Comparison of ENCODE assay signal across 21 cellular contexts in the genomic region with DNA sequence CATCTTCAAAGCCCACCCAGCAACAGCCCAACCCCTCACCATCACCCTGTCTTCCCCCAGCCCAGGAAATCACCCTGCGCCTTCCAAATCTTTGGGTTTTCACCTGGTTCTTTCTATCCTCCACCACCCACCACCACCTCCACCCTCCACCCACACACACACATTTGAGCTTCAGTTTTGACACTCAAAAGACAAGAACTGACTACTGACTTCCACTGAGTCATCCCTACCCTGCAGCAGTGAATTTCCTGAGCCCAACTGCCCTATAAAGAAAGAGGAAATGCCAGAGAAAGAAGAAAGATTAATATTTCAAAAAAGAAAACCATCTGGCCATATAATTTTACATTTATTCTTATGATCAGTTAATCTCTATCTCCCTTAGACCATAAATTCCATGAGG.
DNase-seq lines count a peak whose midpoint lies in the region; ATAC-seq, FAIRE-seq and TF ChIP-seq lines count a peak whose summit lies in the region.
"Had no signal": no experiment of that assay in that cellular context is flagged by ENCODE, and none has a peak within 500 bp of the region (broad histone marks: within the 10 kb centered on the region; RNA-seq: fewer than 3 reads in every experiment).

No MANE protein-coding gene starts in this region.

- TF ChIP-seq POLR2A in K562 (conservative IDR thresholded peaks at IDR 0.05), result no peak

- no peaks in the 10 kb centered on the region for H3K9me1 ChIP-seq in K562 (ENCODE audit: control insufficient read depth, insufficient read depth, low read length)

- no peak overlapping the region for H3K4me2 ChIP-seq in K562 (ENCODE audit: insufficient read depth, low read length)
- H3K4me2 ChIP-seq: hepatocyte had no signal

- H3K4me1 ChIP-seq in K562 (replicated peaks in 1 of 2; ENCODE audit: control insufficient read depth in 2 of 2, insufficient read depth in 2 of 2, low read length in 2 of 2), result no peaks in the 10 kb centered on the region
- H3K4me1 ChIP-seq: esophagus squamous epithelium had no signal

- BruUV-seq in K562 (replicated peaks; lab: Mats Ljungman, UMichigan), result no TSS peak

- POLR2A ChIA-PET in K562 (lab: Yijun Ruan, JAX), result no interaction called here

- H3K36me3 ChIP-seq in K562 (ENCODE audit: control insufficient read depth, insufficient read depth, low read length), result no peaks in the 10 kb centered on the region
- H3K36me3 ChIP-seq: esophagus squamous epithelium, neutrophil had no signal

- H3K4me3 ChIP-seq in K562, result no peak overlapping the region
- H3K4me3 ChIP-seq: esophagus squamous epithelium, GM23248, hepatocyte had no signal

- peak in 2 of 3 donors; percentile 1 to 8 for DNase-seq in stimulated activated CD4-positive, alpha-beta T cell treated with anti-CD3 and anti-CD28 coated beads, TNF-alpha, amount 100 ng/mL, for 48 hours (ENCODE audit: low read depth in 3 of 3)
- no peak for DNase-seq in stimulated activated CD4-positive, alpha-beta T cell treated with anti-CD3 and anti-CD28 coated beads, Interleukin-12 subunit alpha, Interleukin-12 subunit beta, amount 100 ng/mL, for 4 hours
- DNase-seq in MV-4-11 (lab: John Stamatoyannopoulos, UW), result peak; percentile 87
- no peak for DNase-seq in K562 (ENCODE audit: extremely low read depth in 1 of 4, low spot score in 3 of 4)
- no peak for DNase-seq in DMS153 (lab: John Stamatoyannopoulos, UW)
- no peak for DNase-seq in HTR-8/SVneo (ENCODE audit: insufficient read length, low spot score)
- DNase-seq: activated effector memory CD4-positive, alpha-beta T cell treated with anti-CD3 and anti-CD28 coated beads, Interleukin-2, amount 50 U/mL, for 16 hours; C1 segment of cervical spinal cord; DND-41; esophagus squamous epithelium; GM23248; Karpas-422; NCI-H1930; NCI-H524; right cardiac atrium; RPMI8226; stimulated activated CD8-positive, alpha-beta memory T cell treated with anti-CD3 and anti-CD28 coated beads, Interleukin-4, amount 100 ng/mL, for 48 hours; SW 1271 had no signal

- no peak overlapping the region for H3K9ac ChIP-seq in K562 (ENCODE audit: insufficient read depth in 1 of 2, low read depth in 2 of 2, low read length in 2 of 2)
- H3K9ac ChIP-seq: GM23248 had no signal

- no peak overlapping the region for H2AFZ ChIP-seq in K562 (ENCODE audit: low read depth, low read length)
- H2AFZ ChIP-seq: GM23248, hepatocyte had no signal

- FAIRE-seq in K562 (lab: Jason Lieb, UNC), result no peak
- FAIRE-seq in HTR-8/SVneo (lab: Jason Lieb, UNC), result no peak

- in situ Hi-C loops in K562 (cut with MboI), result no loop called here

- intact Hi-C loops in K562 (cut with micrococcal nuclease), result no loop called here

- H3K27me3 ChIP-seq in K562 (ENCODE audit: control insufficient read depth in 2 of 2, insufficient read depth in 2 of 2, low read length in 2 of 2), result peaks cover 0 to 14% of the 10 kb centered on the region in 2 experiments; a peak in 1 of 5 replicates
- H3K27me3 ChIP-seq: neutrophil had no signal

- no peak for TF ChIP-seq RAD21 in K562 (CRISPR knock-in tag; conservative IDR thresholded peaks at IDR 0.05 in 1 of 2, IDR thresholded peaks at IDR 0.05 in 1 of 2)

- no CpG with 5 or more reads among the region's 1 CpG for WGBS in K562 (ENCODE audit: insufficient coverage, low coverage, missing lambda C conversion rate)

- no peaks in the 10 kb centered on the region for H3K9me3 ChIP-seq in K562 (replicated peaks; ENCODE audit: control insufficient read depth, insufficient read depth, low read depth, low read length)

- no peak for TF ChIP-seq EP300 in K562 (IDR thresholded peaks at IDR 0.05; ENCODE audit: low read length)

- TF ChIP-seq CTCF in K562 (IDR thresholded peaks at IDR 0.05 in 2 of 3, conservative IDR thresholded peaks at IDR 0.05 in 1 of 3; ENCODE audit: insufficient read depth in 2 of 3, low read depth in 1 of 3, low read length in 3 of 3), result no peak

- ATAC-seq in K562 (no peak), GM18909 (IDR thresholded peaks at IDR 0.05; ENCODE audit: poor library complexity, unreplicated experiment) (no peak)
- ATAC-seq: right cardiac atrium had no signal

- CTCF ChIA-PET in K562 (lab: Yijun Ruan, JAX; ENCODE audit: low intra/inter-chr PET ratio), result no interaction called here

- no peaks in the 10 kb centered on the region for H3K79me2 ChIP-seq in K562 (ENCODE audit: control insufficient read depth, insufficient read depth, low read length)
- H3K79me2 ChIP-seq: hepatocyte had no signal

- H3K27ac ChIP-seq in K562 (ENCODE audit: extremely low read depth, low read depth, low read length), result no peak overlapping the region
- H3K27ac ChIP-seq: esophagus squamous epithelium, GM23248, hepatocyte, neutrophil had no signal

- H4K20me1 ChIP-seq in K562 (replicated peaks; ENCODE audit: control insufficient read depth, insufficient read depth, low read length), result no peaks in the 10 kb centered on the region

TF ChIP-seq in K562, 482 proteins besides CTCF, POLR2A, EP300 and RAD21:
- peak; percentile 41 for TF ChIP-seq EGR1 (conservative IDR thresholded peaks at IDR 0.05)
- TF ChIP-seq GTF2F1 (IDR thresholded peaks at IDR 0.05; ENCODE audit: low read depth, low read length), result no peak
- no peak for TF ChIP-seq ZC3H8 (IDR thresholded peaks at IDR 0.05)
- TF ChIP-seq CXXC5 (CRISPR knock-in tag; IDR thresholded peaks at IDR 0.05), result no peak
- TF ChIP-seq EZH2 (IDR thresholded peaks at IDR 0.05; ENCODE audit: borderline replicate concordance, low read depth, low read length), result no peak
- TF ChIP-seq HLTF (IDR thresholded peaks at IDR 0.05), result no peak
- TF ChIP-seq, protein P1, sequence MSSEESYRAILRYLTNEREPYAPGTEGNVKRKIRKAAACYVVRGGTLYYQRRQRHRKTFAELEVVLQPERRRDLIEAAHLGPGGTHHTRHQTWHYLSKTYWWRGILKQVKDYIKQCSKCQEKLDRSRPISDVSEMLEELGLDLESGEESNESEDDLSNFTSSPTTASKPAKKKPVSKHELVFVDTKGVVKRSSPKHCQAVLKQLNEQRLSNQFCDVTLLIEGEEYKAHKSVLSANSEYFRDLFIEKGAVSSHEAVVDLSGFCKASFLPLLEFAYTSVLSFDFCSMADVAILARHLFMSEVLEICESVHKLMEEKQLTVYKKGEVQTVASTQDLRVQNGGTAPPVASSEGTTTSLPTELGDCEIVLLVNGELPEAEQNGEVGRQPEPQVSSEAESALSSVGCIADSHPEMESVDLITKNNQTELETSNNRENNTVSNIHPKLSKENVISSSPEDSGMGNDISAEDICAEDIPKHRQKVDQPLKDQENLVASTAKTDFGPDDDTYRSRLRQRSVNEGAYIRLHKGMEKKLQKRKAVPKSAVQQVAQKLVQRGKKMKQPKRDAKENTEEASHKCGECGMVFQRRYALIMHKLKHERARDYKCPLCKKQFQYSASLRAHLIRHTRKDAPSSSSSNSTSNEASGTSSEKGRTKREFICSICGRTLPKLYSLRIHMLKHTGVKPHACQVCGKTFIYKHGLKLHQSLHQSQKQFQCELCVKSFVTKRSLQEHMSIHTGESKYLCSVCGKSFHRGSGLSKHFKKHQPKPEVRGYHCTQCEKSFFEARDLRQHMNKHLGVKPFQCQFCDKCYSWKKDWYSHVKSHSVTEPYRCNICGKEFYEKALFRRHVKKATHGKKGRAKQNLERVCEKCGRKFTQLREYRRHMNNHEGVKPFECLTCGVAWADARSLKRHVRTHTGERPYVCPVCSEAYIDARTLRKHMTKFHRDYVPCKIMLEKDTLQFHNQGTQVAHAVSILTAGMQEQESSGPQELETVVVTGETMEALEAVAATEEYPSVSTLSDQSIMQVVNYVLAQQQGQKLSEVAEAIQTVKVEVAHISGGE (CRISPR knock-in tag; IDR thresholded peaks at IDR 0.05), result no peak
- TF ChIP-seq NCOA2 (IDR thresholded peaks at IDR 0.05; ENCODE audit: partially characterized antibody in 2 of 2), result no peak

Comparison
In these comparisons a context has a peak if more than half of its experiments do, and no peak if none do; other contexts are left out.
1. DNase-seq: peak in stimulated activated CD4-positive, alpha-beta T cell treated with anti-CD3 and anti-CD28 coated beads, TNF-alpha, amount 100 ng/mL, for 48 hours (2 of 3) and MV-4-11 (single experiment); none in stimulated activated CD4-positive, alpha-beta T cell treated with anti-CD3 and anti-CD28 coated beads, Interleukin-12 subunit alpha, Interleukin-12 subunit beta, amount 100 ng/mL, for 4 hours (single experiment), K562 (0 of 4), DMS153 (single experiment) and HTR-8/SVneo (single experiment).